Comparison of ENCODE assay signal across 2 cellular contexts in the genomic region with DNA sequence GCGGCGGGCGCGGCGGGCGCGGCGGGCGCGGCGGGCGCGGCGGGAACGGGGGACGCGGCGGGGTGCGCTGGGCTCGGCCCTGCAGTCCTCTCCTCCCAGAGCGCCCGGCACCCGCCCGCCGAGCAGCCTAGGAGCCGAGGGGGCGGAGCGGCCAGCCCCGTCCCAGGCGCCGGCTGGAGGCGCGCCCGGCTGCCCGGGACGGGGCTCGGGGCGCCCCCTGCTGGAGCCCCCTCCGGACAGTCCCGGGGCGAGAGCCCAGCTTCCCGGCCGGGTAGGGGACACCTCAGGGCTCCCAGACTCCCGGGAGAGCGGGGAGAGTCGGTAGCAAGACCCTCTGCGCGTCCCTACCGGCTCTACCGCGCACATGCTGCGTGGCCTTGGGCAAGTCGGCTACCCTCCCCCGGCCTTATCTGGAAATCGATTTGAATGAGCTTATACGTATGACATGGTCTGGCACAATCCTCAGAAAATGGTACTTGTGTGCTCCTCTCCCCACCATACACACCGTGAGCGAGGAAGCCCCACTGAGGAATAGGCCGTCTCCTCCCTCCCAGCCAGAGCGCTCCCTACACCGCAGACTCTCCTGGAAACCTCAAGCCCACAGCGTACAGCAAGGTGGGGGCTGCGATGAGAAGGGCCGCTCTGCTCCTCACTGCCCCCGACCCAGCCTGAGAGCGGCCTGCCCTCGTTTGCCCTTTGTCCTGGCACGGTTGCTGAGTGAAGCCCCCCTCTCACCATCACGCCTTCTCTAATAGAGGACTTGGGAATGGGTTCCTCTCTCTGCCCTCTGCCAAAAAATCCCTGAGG.
TF ChIP-seq lines count a peak whose summit lies in the region.

A gene (minus strand): TSS at position 139 of the 807 bp plus-strand sequence. CDS start 6,224 bp downstream, outside the sequence.

TF ChIP-seq in HEK293, 187 proteins besides CTCF, POLR2A, EP300 and RAD21:
- TF ChIP-seq ZNF223 (tag by site-specific recombination; IDR thresholded peaks at IDR 0.05) (no peak), ZBTB8A (tag by site-specific recombination; IDR thresholded peaks at IDR 0.05) (peak; percentile 57; the same call in 1 of the 2 replicates), MEIS1 (CRISPR knock-in tag; IDR thresholded peaks at IDR 0.05; ENCODE audit: borderline replicate concordance) (no peak), ZNF76 (tag by site-specific recombination; IDR thresholded peaks at IDR 0.05; ENCODE audit: borderline replicate concordance, low read depth) (peak; percentile 46; the same call in 1 of the 2 replicates), ZNF654 (tag by site-specific recombination; IDR thresholded peaks at IDR 0.05; ENCODE audit: low read depth) (0 out of 2 replicates have a peak, but pooled peaks have one; percentile 5), ZNF423 (tag by site-specific recombination; IDR thresholded peaks at IDR 0.05) (peak; percentile 59; the same call in 1 of the 2 replicates), ZIC2 (tag by site-specific recombination; IDR thresholded peaks at IDR 0.05) (peak; percentile 62), ZEB2 (tag by site-specific recombination; IDR thresholded peaks at IDR 0.05) (peak; percentile 33; the same call in 1 of the 2 replicates), ZNF174 (tag by site-specific recombination; IDR thresholded peaks at IDR 0.05) (no peak), ZNF335 (tag by site-specific recombination; conservative IDR thresholded peaks at IDR 0.05) (peak; percentile 11; the same call in 1 of the 2 replicates), GLIS2 (tag by site-specific recombination; IDR thresholded peaks at IDR 0.05) (peak; percentile 24; the same call in 1 of the 2 replicates), ZNF404 (tag by site-specific recombination; IDR thresholded peaks at IDR 0.05) (no peak), GLI4 (tag by site-specific recombination; IDR thresholded peaks at IDR 0.05) (no peak), ZNF660 (tag by site-specific recombination; IDR thresholded peaks at IDR 0.05) (peak; percentile 40; the same call in 1 of the 2 replicates), ZNF600 (tag by site-specific recombination; IDR thresholded peaks at IDR 0.05) (peak; percentile 48; the same call in 1 of the 2 replicates), ZNF155 (tag by site-specific recombination; IDR thresholded peaks at IDR 0.05) (no peak)
- TF ChIP-seq, protein P1, sequence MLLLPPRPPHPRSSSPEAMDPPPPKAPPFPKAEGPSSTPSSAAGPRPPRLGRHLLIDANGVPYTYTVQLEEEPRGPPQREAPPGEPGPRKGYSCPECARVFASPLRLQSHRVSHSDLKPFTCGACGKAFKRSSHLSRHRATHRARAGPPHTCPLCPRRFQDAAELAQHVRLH (tag by site-specific recombination; IDR thresholded peaks at IDR 0.05): no peak
- TF ChIP-seq, protein P2, sequence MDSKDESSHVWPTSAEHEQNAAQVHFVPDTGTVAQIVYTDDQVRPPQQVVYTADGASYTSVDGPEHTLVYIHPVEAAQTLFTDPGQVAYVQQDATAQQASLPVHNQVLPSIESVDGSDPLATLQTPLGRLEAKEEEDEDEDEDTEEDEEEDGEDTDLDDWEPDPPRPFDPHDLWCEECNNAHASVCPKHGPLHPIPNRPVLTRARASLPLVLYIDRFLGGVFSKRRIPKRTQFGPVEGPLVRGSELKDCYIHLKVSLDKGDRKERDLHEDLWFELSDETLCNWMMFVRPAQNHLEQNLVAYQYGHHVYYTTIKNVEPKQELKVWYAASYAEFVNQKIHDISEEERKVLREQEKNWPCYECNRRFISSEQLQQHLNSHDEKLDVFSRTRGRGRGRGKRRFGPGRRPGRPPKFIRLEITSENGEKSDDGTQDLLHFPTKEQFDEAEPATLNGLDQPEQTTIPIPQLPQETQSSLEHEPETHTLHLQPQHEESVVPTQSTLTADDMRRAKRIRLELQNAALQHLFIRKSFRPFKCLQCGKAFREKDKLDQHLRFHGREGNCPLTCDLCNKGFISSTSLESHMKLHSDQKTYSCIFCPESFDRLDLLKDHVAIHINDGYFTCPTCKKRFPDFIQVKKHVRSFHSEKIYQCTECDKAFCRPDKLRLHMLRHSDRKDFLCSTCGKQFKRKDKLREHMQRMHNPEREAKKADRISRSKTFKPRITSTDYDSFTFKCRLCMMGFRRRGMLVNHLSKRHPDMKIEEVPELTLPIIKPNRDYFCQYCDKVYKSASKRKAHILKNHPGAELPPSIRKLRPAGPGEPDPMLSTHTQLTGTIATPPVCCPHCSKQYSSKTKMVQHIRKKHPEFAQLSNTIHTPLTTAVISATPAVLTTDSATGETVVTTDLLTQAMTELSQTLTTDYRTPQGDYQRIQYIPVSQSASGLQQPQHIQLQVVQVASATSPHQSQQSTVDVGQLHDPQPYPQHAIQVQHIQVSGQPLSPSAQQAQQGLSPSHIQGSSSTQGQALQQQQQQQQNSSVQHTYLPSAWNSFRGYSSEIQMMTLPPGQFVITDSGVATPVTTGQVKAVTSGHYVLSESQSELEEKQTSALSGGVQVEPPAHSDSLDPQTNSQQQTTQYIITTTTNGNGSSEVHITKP (tag by site-specific recombination; IDR thresholded peaks at IDR 0.05): peak; percentile 45
- TF ChIP-seq, protein P3, sequence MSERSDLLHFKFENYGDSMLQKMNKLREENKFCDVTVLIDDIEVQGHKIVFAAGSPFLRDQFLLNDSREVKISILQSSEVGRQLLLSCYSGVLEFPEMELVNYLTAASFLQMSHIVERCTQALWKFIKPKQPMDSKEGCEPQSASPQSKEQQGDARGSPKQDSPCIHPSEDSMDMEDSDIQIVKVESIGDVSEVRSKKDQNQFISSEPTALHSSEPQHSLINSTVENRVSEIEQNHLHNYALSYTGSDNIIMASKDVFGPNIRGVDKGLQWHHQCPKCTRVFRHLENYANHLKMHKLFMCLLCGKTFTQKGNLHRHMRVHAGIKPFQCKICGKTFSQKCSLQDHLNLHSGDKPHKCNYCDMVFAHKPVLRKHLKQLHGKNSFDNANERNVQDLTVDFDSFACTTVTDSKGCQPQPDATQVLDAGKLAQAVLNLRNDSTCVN (tag by site-specific recombination; optimal IDR thresholded peaks at IDR 0.05): peak; percentile 41
- TF ChIP-seq, protein P4, sequence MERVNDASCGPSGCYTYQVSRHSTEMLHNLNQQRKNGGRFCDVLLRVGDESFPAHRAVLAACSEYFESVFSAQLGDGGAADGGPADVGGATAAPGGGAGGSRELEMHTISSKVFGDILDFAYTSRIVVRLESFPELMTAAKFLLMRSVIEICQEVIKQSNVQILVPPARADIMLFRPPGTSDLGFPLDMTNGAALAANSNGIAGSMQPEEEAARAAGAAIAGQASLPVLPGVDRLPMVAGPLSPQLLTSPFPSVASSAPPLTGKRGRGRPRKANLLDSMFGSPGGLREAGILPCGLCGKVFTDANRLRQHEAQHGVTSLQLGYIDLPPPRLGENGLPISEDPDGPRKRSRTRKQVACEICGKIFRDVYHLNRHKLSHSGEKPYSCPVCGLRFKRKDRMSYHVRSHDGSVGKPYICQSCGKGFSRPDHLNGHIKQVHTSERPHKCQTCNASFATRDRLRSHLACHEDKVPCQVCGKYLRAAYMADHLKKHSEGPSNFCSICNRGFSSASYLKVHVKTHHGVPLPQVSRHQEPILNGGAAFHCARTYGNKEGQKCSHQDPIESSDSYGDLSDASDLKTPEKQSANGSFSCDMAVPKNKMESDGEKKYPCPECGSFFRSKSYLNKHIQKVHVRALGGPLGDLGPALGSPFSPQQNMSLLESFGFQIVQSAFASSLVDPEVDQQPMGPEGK (tag by site-specific recombination; IDR thresholded peaks at IDR 0.05): 0 out of 2 replicates have a peak, but pooled peaks have one; percentile 44

TF ChIP-seq in H1, 55 proteins besides CTCF, POLR2A, EP300 and RAD21:
- TF ChIP-seq TAF1 (IDR thresholded peaks at IDR 0.05; ENCODE audit: low read depth, low read length) (no peak), KDM4A (IDR thresholded peaks at IDR 0.05; ENCODE audit: low read depth, low read length, severe bottlenecking) (peak; percentile 53), CEBPB (IDR thresholded peaks at IDR 0.05; ENCODE audit: low read depth, low read length) (no peak), HDAC2 (IDR thresholded peaks at IDR 0.05; ENCODE audit: borderline replicate concordance in 1 of 2, low read depth in 2 of 2, low read length in 2 of 2) (peak in 1 of 2 experiments; percentile 41; a peak in 1 of 4 replicates)
- TF ChIP-seq, protein P5, sequence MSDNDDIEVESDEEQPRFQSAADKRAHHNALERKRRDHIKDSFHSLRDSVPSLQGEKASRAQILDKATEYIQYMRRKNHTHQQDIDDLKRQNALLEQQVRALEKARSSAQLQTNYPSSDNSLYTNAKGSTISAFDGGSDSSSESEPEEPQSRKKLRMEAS (IDR thresholded peaks at IDR 0.05): peak; percentile 10; the same call in 1 of the 2 replicates
